ENCODE assay signal across 19 cellular contexts in the genomic region with DNA sequence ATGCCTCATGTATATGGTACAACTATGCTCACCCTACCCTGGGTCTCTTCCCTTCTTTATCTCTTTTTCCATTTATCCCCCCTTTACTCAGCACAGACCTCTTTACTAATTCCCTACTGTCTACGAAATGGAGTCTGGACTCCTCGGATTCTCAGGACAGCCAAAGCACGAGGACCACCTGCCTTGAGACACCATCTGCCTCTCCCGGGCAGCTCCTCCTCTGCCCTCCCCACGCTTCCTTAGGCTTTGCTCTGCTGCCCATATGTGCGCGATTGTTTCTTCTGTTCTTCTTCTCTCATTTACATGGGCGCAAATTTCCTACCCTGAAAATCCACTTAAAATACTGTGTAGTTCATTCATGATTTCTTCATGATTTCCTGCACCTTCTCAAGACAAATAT.
DNase-seq lines count a peak whose midpoint lies in the region; ATAC-seq, FAIRE-seq and TF ChIP-seq lines count a peak whose summit lies in the region.
"Had no signal": no experiment of that assay in that cellular context is flagged by ENCODE, and none has a peak within 500 bp of the region (broad histone marks: within the 10 kb centered on the region; RNA-seq: fewer than 3 reads in every experiment).

No MANE protein-coding gene starts in this region.

- ATAC-seq in GM18519 (IDR thresholded peaks at IDR 0.05; ENCODE audit: low FRiP score, unreplicated experiment) = no peak
- ATAC-seq: HCT116 had no signal

- CTCF ChIA-PET in SK-N-SH (lab: Yijun Ruan, JAX) = interaction anchor here (0.9 to 2.3 kb wide), 5 partner anchors 11 to 579 kb away, joined by 3 to 11 read pairs (median 5); a partner anchor contains a TSS

- H3K4me3 Mint-ChIP-seq in astrocyte (ENCODE audit: unreplicated experiment) = peak overlapping the region; percentile 13
- peak overlapping the region; percentile 31 for H3K4me3 Mint-ChIP-seq in glutamatergic neuron (ENCODE audit: unreplicated experiment)
- H3K4me3 Mint-ChIP-seq: CD8-positive, alpha-beta memory T cell had no signal

- peaks cover 14% of the 10 kb centered on the region for H3K4me1 ChIP-seq in astrocyte (ENCODE audit: insufficient read depth, low read length)
- H3K4me1 ChIP-seq in SK-N-SH (ENCODE audit: control insufficient read depth in 1 of 2, insufficient read depth in 2 of 2, low read depth in 1 of 2, low read length in 1 of 2) = peaks cover 0 to 3% of the 10 kb centered on the region in 2 experiments; a peak in 1 of 4 replicates
- H3K4me1 ChIP-seq: BLaER1 had no signal

- peaks cover 26% of the 10 kb centered on the region for H3K4me1 Mint-ChIP-seq in astrocyte (ENCODE audit: low read depth, unreplicated experiment)
- peaks cover 19% of the 10 kb centered on the region for H3K4me1 Mint-ChIP-seq in glutamatergic neuron (ENCODE audit: low read depth, unreplicated experiment)

- peak; percentile 7 for DNase-seq in DMS 273 treated with DMSO at 0.1 percent for 48 hours (lab: John Stamatoyannopoulos, UW)
- DNase-seq in NCI-H524 treated with DMSO at 0.1 percent for 48 hours (lab: John Stamatoyannopoulos, UW) = peak; percentile 49
- no peak for DNase-seq in astrocyte (ENCODE audit: low read depth)
- DNase-seq in glutamatergic neuron = peak; percentile 68
- DNase-seq in SK-N-SH = no peak
- no peak for DNase-seq in GM19239 (ENCODE audit: insufficient read length, low spot score)
- no peak for DNase-seq in iPS-NIHi7 (ENCODE audit: extremely low spot score)
- DNase-seq: 8988T; AML-193; Caco-2; CD8-positive, alpha-beta memory T cell; GM23248 had no signal

- H2AFZ ChIP-seq in astrocyte (ENCODE audit: low read depth, low read length) (no peak overlapping the region), SK-N-SH (ENCODE audit: low read depth) (no peak overlapping the region)
- H2AFZ ChIP-seq: GM23248 had no signal

- no peak for TF ChIP-seq RAD21 in SK-N-SH (IDR thresholded peaks at IDR 0.05; ENCODE audit: low read length)

- WGBS in SK-N-SH (ENCODE audit: low lambda C conversion rate) = 78% methylated on average over 8 of the region's 8 CpGs

- H3K9me3 Mint-ChIP-seq in astrocyte (ENCODE audit: unreplicated experiment) (peaks cover 4% of the 10 kb centered on the region), glutamatergic neuron (ENCODE audit: unreplicated experiment) (peaks cover 4% of the 10 kb centered on the region)
- H3K9me3 Mint-ChIP-seq: CD8-positive, alpha-beta memory T cell had no signal

- TF ChIP-seq CTCF in astrocyte (IDR thresholded peaks at IDR 0.05; ENCODE audit: insufficient read depth, low read depth, low read length) (no peak), glutamatergic neuron (IDR thresholded peaks at IDR 0.05; ENCODE audit: partially characterized antibody, unreplicated experiment) (no peak), SK-N-SH (IDR thresholded peaks at IDR 0.05) (no peak)

- H3K4me3 ChIP-seq in astrocyte (ENCODE audit: insufficient read depth, low read depth, low read length) (no peak overlapping the region), SK-N-SH (ENCODE audit: low read depth in 2 of 2, low read length in 1 of 2) (no peak overlapping the region)
- H3K4me3 ChIP-seq: BLaER1, GM23248 had no signal

- H3K9ac ChIP-seq in astrocyte (ENCODE audit: low read length) (no peak overlapping the region), SK-N-SH (no peak overlapping the region)
- H3K9ac ChIP-seq: BLaER1, GM23248 had no signal

- H3K36me3 Mint-ChIP-seq in astrocyte (ENCODE audit: low read depth, unreplicated experiment) = no peaks in the 10 kb centered on the region
- H3K36me3 Mint-ChIP-seq in glutamatergic neuron (ENCODE audit: unreplicated experiment) = no peaks in the 10 kb centered on the region
- H3K36me3 Mint-ChIP-seq: CD8-positive, alpha-beta memory T cell had no signal

- H3K9me2 ChIP-seq in SK-N-SH = no peaks in the 10 kb centered on the region

- H3K27ac ChIP-seq in astrocyte (ENCODE audit: low read depth, low read length) (no peak overlapping the region), SK-N-SH (ENCODE audit: low read depth in 2 of 2, low read length in 1 of 2) (no peak overlapping the region)
- H3K27ac ChIP-seq: BLaER1, GM23248, HL-60 had no signal

- H3K27me3 ChIP-seq in astrocyte (ENCODE audit: insufficient read depth, low read length) = peaks cover 4% of the 10 kb centered on the region
- peaks cover 1% of the 10 kb centered on the region; the same call in 1 of the 2 replicates for H3K27me3 ChIP-seq in SK-N-SH (ENCODE audit: insufficient read depth)
- H3K27me3 ChIP-seq: BLaER1 had no signal

- H3K9me3 ChIP-seq in astrocyte (ENCODE audit: insufficient read depth, low read depth, low read length) = no peaks in the 10 kb centered on the region
- no peaks in the 10 kb centered on the region for H3K9me3 ChIP-seq in SK-N-SH
- H3K9me3 ChIP-seq: BLaER1, Caco-2 had no signal

- H3K27ac Mint-ChIP-seq in astrocyte (ENCODE audit: unreplicated experiment) (no peak overlapping the region), glutamatergic neuron (ENCODE audit: unreplicated experiment) (peak overlapping the region; percentile 94)

- H4K20me1 ChIP-seq in astrocyte (ENCODE audit: insufficient read depth, low read length) = no peaks in the 10 kb centered on the region
- H4K20me1 ChIP-seq in SK-N-SH (ENCODE audit: insufficient read depth) = no peaks in the 10 kb centered on the region
- H4K20me1 ChIP-seq: BLaER1 had no signal

- H3K27me3 Mint-ChIP-seq in astrocyte (ENCODE audit: low read depth, unreplicated experiment) (peaks cover 5% of the 10 kb centered on the region), glutamatergic neuron (ENCODE audit: unreplicated experiment) (peaks cover 5% of the 10 kb centered on the region)

- no peaks in the 10 kb centered on the region for H3K36me3 ChIP-seq in astrocyte (ENCODE audit: insufficient read depth, low read length)
- H3K36me3 ChIP-seq in SK-N-SH (replicated peaks in 1 of 2; ENCODE audit: control insufficient read depth in 1 of 2, insufficient read depth in 2 of 2, low read length in 1 of 2) = no peaks in the 10 kb centered on the region
- H3K36me3 ChIP-seq: BLaER1 had no signal

- no peaks in the 10 kb centered on the region for H3F3A ChIP-seq in SK-N-SH (replicated peaks; ENCODE audit: insufficient read depth)

- FAIRE-seq in astrocyte (lab: Jason Lieb, UNC) (no peak), GM19239 (lab: Jason Lieb, UNC) (no peak)
- FAIRE-seq: G401.6, GM12892, H54 had no signal

- H3K79me2 ChIP-seq in astrocyte (ENCODE audit: insufficient read depth, low read length) (no peaks in the 10 kb centered on the region), SK-N-SH (ENCODE audit: insufficient read depth) (no peaks in the 10 kb centered on the region)

- TF ChIP-seq EP300 in SK-N-SH (IDR thresholded peaks at IDR 0.05; ENCODE audit: borderline replicate concordance in 1 of 2, low read depth in 1 of 2, low read length in 1 of 2) = no peak

- POLR2A ChIA-PET in SK-N-SH (lab: Yijun Ruan, JAX) = interaction anchor here (0.6 kb wide), 1 partner anchor 657 kb away, joined by 4 read pairs; no protein-coding TSS in a partner anchor

- no peak overlapping the region for H3K4me2 ChIP-seq in astrocyte (ENCODE audit: low read length)
- no peak overlapping the region for H3K4me2 ChIP-seq in SK-N-SH
- H3K4me2 ChIP-seq: BLaER1 had no signal

TF ChIP-seq in SK-N-SH, 30 proteins besides CTCF, POLR2A, EP300 and RAD21 (continues in another document):
- TF ChIP-seq EZH2phosphoT487 (IDR thresholded peaks at IDR 0.05; ENCODE audit: borderline replicate concordance, low read depth) (no peak), YY1 (IDR thresholded peaks at IDR 0.05; ENCODE audit: low read depth) (no peak), CHD2 (IDR thresholded peaks at IDR 0.05; ENCODE audit: low read length, partially characterized antibody) (no peak), TAF1 (IDR thresholded peaks at IDR 0.05; ENCODE audit: borderline replicate concordance, low read depth, low read length) (no peak), TEAD4 (IDR thresholded peaks at IDR 0.05; ENCODE audit: borderline replicate concordance, insufficient read depth) (no peak), GATA2 (CRISPR knock-in tag; IDR thresholded peaks at IDR 0.05) (no peak)
- TF ChIP-seq, protein P1, sequence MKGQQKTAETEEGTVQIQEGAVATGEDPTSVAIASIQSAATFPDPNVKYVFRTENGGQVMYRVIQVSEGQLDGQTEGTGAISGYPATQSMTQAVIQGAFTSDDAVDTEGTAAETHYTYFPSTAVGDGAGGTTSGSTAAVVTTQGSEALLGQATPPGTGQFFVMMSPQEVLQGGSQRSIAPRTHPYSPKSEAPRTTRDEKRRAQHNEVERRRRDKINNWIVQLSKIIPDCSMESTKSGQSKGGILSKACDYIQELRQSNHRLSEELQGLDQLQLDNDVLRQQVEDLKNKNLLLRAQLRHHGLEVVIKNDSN (IDR thresholded peaks at IDR 0.05; ENCODE audit: borderline replicate concordance, low read depth) = no peak
- TF ChIP-seq, protein P2, sequence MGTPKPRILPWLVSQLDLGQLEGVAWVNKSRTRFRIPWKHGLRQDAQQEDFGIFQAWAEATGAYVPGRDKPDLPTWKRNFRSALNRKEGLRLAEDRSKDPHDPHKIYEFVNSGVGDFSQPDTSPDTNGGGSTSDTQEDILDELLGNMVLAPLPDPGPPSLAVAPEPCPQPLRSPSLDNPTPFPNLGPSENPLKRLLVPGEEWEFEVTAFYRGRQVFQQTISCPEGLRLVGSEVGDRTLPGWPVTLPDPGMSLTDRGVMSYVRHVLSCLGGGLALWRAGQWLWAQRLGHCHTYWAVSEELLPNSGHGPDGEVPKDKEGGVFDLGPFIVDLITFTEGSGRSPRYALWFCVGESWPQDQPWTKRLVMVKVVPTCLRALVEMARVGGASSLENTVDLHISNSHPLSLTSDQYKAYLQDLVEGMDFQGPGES (IDR thresholded peaks at IDR 0.05; ENCODE audit: low read depth, low read length) = no peak

Comparison
In these comparisons a context has a peak if more than half of its experiments do, and no peak if none do; other contexts are left out.
1. DNase-seq: peak in DMS 273 treated with DMSO at 0.1 percent for 48 hours (single experiment), NCI-H524 treated with DMSO at 0.1 percent for 48 hours (single experiment) and glutamatergic neuron (single experiment); none in astrocyte (single experiment), SK-N-SH (single experiment), GM19239 (single experiment) and iPS-NIHi7 (single experiment).